ENCODE assay signal across 21 cellular contexts in genomic region chr7:74007260-74007567, GRCh38. TPM values are rescaled to one million over a fixed set of nuclear protein-coding genes. Genes with fewer than 3 reads are reported as not detected.
A peak's percentile ranks its signal among the peaks of the same experiment; 100 is the strongest.
DNase-seq lines count a peak whose midpoint lies in the region; ATAC-seq and TF ChIP-seq lines count a peak whose summit lies in the region.
"Had no signal": no experiment of that assay in that cellular context is flagged by ENCODE, and none has a peak within 500 bp of the region (broad histone marks: within the 10 kb centered on the region; RNA-seq: fewer than 3 reads in every experiment).

No MANE protein-coding gene starts in this region.

- POLR2A ChIA-PET in HEK293 (lab: Yijun Ruan, JAX), result no interaction called here

- H3K36me3 ChIP-seq in HEK293 (ENCODE audit: control insufficient read depth in 2 of 2, insufficient read depth in 1 of 2, low read length in 2 of 2), result no peaks in the 10 kb centered on the region
- H3K36me3 ChIP-seq in ascending aorta, result no peaks in the 10 kb centered on the region
- H3K36me3 ChIP-seq in esophagus squamous epithelium, result no peaks in the 10 kb centered on the region
- H3K36me3 ChIP-seq in sigmoid colon, result no peaks in the 10 kb centered on the region
- H3K36me3 ChIP-seq: BLaER1, HAP-1, Peyer's patch had no signal

- TF ChIP-seq CTCF in HEK293 (tag by site-specific recombination; IDR thresholded peaks at IDR 0.05) (no peak), ascending aorta (IDR thresholded peaks at IDR 0.05) (no peak), esophagus squamous epithelium (IDR thresholded peaks at IDR 0.05) (no peak), sigmoid colon (IDR thresholded peaks at IDR 0.05) (no peak)

- no peak for TF ChIP-seq EP300 in sigmoid colon (IDR thresholded peaks at IDR 0.05)

- H3K27me3 ChIP-seq in ascending aorta (no peaks in the 10 kb centered on the region), esophagus squamous epithelium (no peaks in the 10 kb centered on the region), sigmoid colon (no peaks in the 10 kb centered on the region)
- H3K27me3 ChIP-seq: BLaER1, Peyer's patch had no signal

- H3K27ac ChIP-seq in HEK293 (ENCODE audit: extremely low read depth, low read depth, low read length), result no peak overlapping the region
- peak overlapping the region; percentile 88 to 94 for H3K27ac ChIP-seq in ascending aorta
- peak overlapping the region in 3 of 4 donors; percentile 8 to 67 (median 48) for H3K27ac ChIP-seq in esophagus squamous epithelium
- peak overlapping the region in 3 of 4 donors; percentile 33 to 52 (median 44) for H3K27ac ChIP-seq in sigmoid colon
- H3K27ac ChIP-seq: BLaER1, GM23248, Peyer's patch had no signal

- H3K4me3 ChIP-seq in HEK293 (ENCODE audit: low read depth, low read length) (no peak overlapping the region), ascending aorta (no peak overlapping the region), esophagus squamous epithelium (no peak overlapping the region), sigmoid colon (no peak overlapping the region)
- H3K4me3 ChIP-seq: BLaER1, GM23248, HAP-1, Peyer's patch had no signal

- TF ChIP-seq POLR2A in esophagus squamous epithelium (IDR thresholded peaks at IDR 0.05) (no peak), sigmoid colon (IDR thresholded peaks at IDR 0.05) (no peak)

- CTCF ChIA-PET in HEK293 (lab: Yijun Ruan, JAX), result no interaction called here

- H3K4me1 ChIP-seq in HEK293 (ENCODE audit: control insufficient read depth, insufficient read depth, low read length), result no peaks in the 10 kb centered on the region
- peaks cover 20 to 59% of the 10 kb centered on the region in 2 donors for H3K4me1 ChIP-seq in ascending aorta
- H3K4me1 ChIP-seq in esophagus squamous epithelium, result peaks cover 0 to 35% (median 15%) of the 10 kb centered on the region in 3 donors
- H3K4me1 ChIP-seq in sigmoid colon, result peaks cover 0 to 18% (median 13%) of the 10 kb centered on the region in 4 donors
- H3K4me1 ChIP-seq: HAP-1 had no signal

- ATAC-seq in HG03571 (IDR thresholded peaks at IDR 0.05; ENCODE audit: unreplicated experiment), result no peak

- intact Hi-C loops in ascending aorta (cut with DNase I), result no loop called here
- intact Hi-C loops in esophagus squamous epithelium (cut with DNase I), result no loop called here
- intact Hi-C loops in sigmoid colon (cut with DNase I), result no loop called here

- no peak for DNase-seq in ascending aorta (ENCODE audit: low spot score in 2 of 2)
- no peak for DNase-seq in esophagus squamous epithelium (lab: John Stamatoyannopoulos, UW)
- no peak for DNase-seq in sigmoid colon
- no peak for DNase-seq in foreskin melanocyte
- DNase-seq in NCI-H2171 treated with DMSO at 0.1 percent for 48 hours (lab: John Stamatoyannopoulos, UW), result no peak
- DNase-seq in NCI-H774 (lab: John Stamatoyannopoulos, UW), result no peak
- DNase-seq: CD4-positive, alpha-beta T cell; DMS79 treated with DMSO at 0.1 percent for 48 hours; GM23248; KG1; NCI-H1436; NCI-H1930; NCI-H2227 treated with DMSO at 0.1 percent for 48 hours; Peyer's patch had no signal

- no peaks in the 10 kb centered on the region for H3K9me3 ChIP-seq in HEK293 (ENCODE audit: control insufficient read depth, insufficient read depth, low read depth, low read length)
- no peaks in the 10 kb centered on the region for H3K9me3 ChIP-seq in ascending aorta
- no peaks in the 10 kb centered on the region for H3K9me3 ChIP-seq in esophagus squamous epithelium
- H3K9me3 ChIP-seq in sigmoid colon, result no peaks in the 10 kb centered on the region
- H3K9me3 ChIP-seq: BLaER1, HAP-1, Peyer's patch had no signal

TF ChIP-seq in HEK293, 187 proteins besides CTCF, POLR2A, EP300 and RAD21:
- TF ChIP-seq AEBP2 (tag by site-specific recombination; IDR thresholded peaks at IDR 0.05; ENCODE audit: borderline replicate concordance) (no peak), ZNF16 (tag by site-specific recombination; IDR thresholded peaks at IDR 0.05; ENCODE audit: low read depth) (peak; percentile 82), GLIS1 (tag by site-specific recombination; IDR thresholded peaks at IDR 0.05) (peak; percentile 54), ZIC2 (tag by site-specific recombination; IDR thresholded peaks at IDR 0.05) (peak; percentile 86; the same call in 1 of the 2 replicates), KLF17 (tag by site-specific recombination; IDR thresholded peaks at IDR 0.05) (no peak)

RNA-seq across cellular contexts. Expression of gene ELN, which starts 20.8 kb away (rescaled TPM):
- 395 TPM for total RNA-seq in ascending aorta
- 100 to 1,000 TPM in 1 of 4 donors, 10 to 100 TPM in 2, 1 to 10 TPM in 1; 8.9 to 182 (median 20.3) TPM for total RNA-seq in esophagus squamous epithelium
- 100 to 1,000 TPM in 1 of 4 donors, 10 to 100 TPM in 3; 13.3 to 174 (median 36.4) TPM for total RNA-seq in sigmoid colon
- polyA plus RNA-seq in sigmoid colon, result 10 to 100 TPM in 1 of 3 donors, 1 to 10 TPM in 2; 2.5 to 41.2 (median 6.6) TPM
- total RNA-seq: CD4-positive, alpha-beta T cell; HT1080; OCI-LY7; SK-MEL-5 had no signal
